ENCODE assay signal across 8 cellular contexts in the genomic region with DNA sequence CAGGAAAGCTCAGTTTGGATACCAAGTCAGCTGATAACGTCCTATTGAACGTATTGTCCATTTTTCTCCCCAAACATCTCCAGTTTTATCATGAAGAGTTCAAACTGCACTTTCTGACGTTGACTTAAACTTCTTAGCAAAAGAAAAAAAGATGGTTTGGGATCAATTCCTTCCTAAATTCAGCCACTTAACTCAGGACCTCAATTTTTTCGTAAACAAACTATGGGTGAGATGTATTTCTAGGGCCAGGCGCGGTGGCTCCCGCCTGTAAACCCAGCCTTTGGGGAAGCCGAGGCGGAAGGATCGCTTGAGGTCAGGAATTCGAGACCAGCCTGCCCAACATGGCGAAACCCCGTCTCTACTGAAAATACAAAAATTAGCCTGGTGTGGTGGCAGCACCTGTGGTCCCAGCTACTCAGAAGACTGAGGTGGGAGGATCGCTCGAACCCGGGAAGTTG. TPM values are rescaled to one million over a fixed set of nuclear protein-coding genes. Genes with fewer than 3 reads are reported as not detected.
A peak's percentile ranks its signal among the peaks of the same experiment; 100 is the strongest.
DNase-seq lines count a peak whose midpoint lies in the region; ATAC-seq, FAIRE-seq and TF ChIP-seq lines count a peak whose summit lies in the region.

No MANE protein-coding gene starts in this region.

- H3K4me3 ChIP-seq in keratinocyte (ENCODE audit: control insufficient read depth in 2 of 3, extremely low read depth in 1 of 3, insufficient read depth in 2 of 3, low read depth in 1 of 3, low read length in 3 of 3) = peak overlapping the region; percentile 95 to 99 (median 97)

- DNase-seq in activated CD4-positive, alpha-beta T cell treated with anti-CD3 and anti-CD28 coated beads, Interleukin-2, amount 10 ng/mL, durations not matched to agents 24 days and 14 days = no peak
- no peak for DNase-seq in activated CD4-positive, alpha-beta T cell treated with anti-CD3 and anti-CD28 coated beads for 1 hour
- DNase-seq in activated naive CD4-positive, alpha-beta T cell treated with anti-CD3 and anti-CD28 coated beads, Interleukin-2, amount 50 U/mL, for 72 hours (ENCODE audit: low spot score in 2 of 2) = no peak
- DNase-seq in keratinocyte (ENCODE audit: low read depth, low spot score) (no peak), NCI-H146 (lab: John Stamatoyannopoulos, UW) (no peak), GM13976 (ENCODE audit: low spot score) (no peak)
- no peak for DNase-seq in stimulated activated naive CD4-positive, alpha-beta T cell (lab: John Stamatoyannopoulos, UW)

- ATAC-seq in activated naive CD4-positive, alpha-beta T cell treated with anti-CD3 and anti-CD28 coated beads, Interleukin-2, amount 50 U/mL, for 72 hours = no peak

- peaks cover 16% of the 10 kb centered on the region for H3K4me1 ChIP-seq in keratinocyte (ENCODE audit: control insufficient read depth, extremely low read depth, insufficient read depth, low read length)

- H3K79me2 ChIP-seq in keratinocyte (ENCODE audit: control insufficient read depth, insufficient read depth, low read length) = peaks cover 26% of the 10 kb centered on the region

- FAIRE-seq in keratinocyte (lab: Jason Lieb, UNC) = no peak

- H3K9me3 ChIP-seq in keratinocyte (ENCODE audit: control insufficient read depth, low read depth, low read length) = no peaks in the 10 kb centered on the region

- peaks cover 17% of the 10 kb centered on the region for H3K4me1 Mint-ChIP-seq in activated CD4-positive, alpha-beta T cell treated with anti-CD3 and anti-CD28 coated beads, Interleukin-2, amount 10 ng/mL, durations not matched to agents 24 days and 14 days

- TF ChIP-seq CTCF in keratinocyte (optimal IDR thresholded peaks at IDR 0.05 in 1 of 3, IDR thresholded peaks at IDR 0.05 in 1 of 3, conservative IDR thresholded peaks at IDR 0.05 in 1 of 3; ENCODE audit: extremely low read depth in 1 of 3, insufficient read depth in 2 of 3, low read length in 3 of 3) = no peak
- TF ChIP-seq CTCF in GM13976 (IDR thresholded peaks at IDR 0.05; ENCODE audit: borderline replicate concordance, control extremely low read depth, extremely low read depth, insufficient read depth, missing control alignments) = no peak

- H3K9ac ChIP-seq in keratinocyte (ENCODE audit: control insufficient read depth, extremely low read depth, insufficient read depth, low read length) = peak overlapping the region; percentile 96

- H3K27ac ChIP-seq in keratinocyte (ENCODE audit: control insufficient read depth, insufficient read depth, low read length) (peak overlapping the region; percentile 43), temporal lobe (ENCODE audit: low read depth, low read length) (peak overlapping the region; percentile 58)

- H4K20me1 ChIP-seq in keratinocyte (ENCODE audit: control insufficient read depth, extremely low read depth, insufficient read depth, low read length) = no peaks in the 10 kb centered on the region

- H3K27ac Mint-ChIP-seq in activated CD4-positive, alpha-beta T cell treated with anti-CD3 and anti-CD28 coated beads, Interleukin-2, amount 10 ng/mL, durations not matched to agents 24 days and 14 days = peak overlapping the region; percentile 97
- H3K27ac Mint-ChIP-seq in activated naive CD4-positive, alpha-beta T cell treated with anti-CD3 and anti-CD28 coated beads, Interleukin-2, amount 50 U/mL, for 72 hours = peak overlapping the region; percentile 86 to 95

- H3K9me3 Mint-ChIP-seq in activated CD4-positive, alpha-beta T cell treated with anti-CD3 and anti-CD28 coated beads, Interleukin-2, amount 10 ng/mL, durations not matched to agents 24 days and 14 days = no peaks in the 10 kb centered on the region
- no peaks in the 10 kb centered on the region for H3K9me3 Mint-ChIP-seq in activated naive CD4-positive, alpha-beta T cell treated with anti-CD3 and anti-CD28 coated beads, Interleukin-2, amount 50 U/mL, for 72 hours

- H3K27me3 ChIP-seq in keratinocyte (ENCODE audit: control insufficient read depth, extremely low read depth, insufficient read depth, low read length) = no peaks in the 10 kb centered on the region

- H2AFZ ChIP-seq in keratinocyte (ENCODE audit: control insufficient read depth, low read length) = peak overlapping the region; percentile 92

- H3K9me1 ChIP-seq in keratinocyte (ENCODE audit: control insufficient read depth, extremely low read depth, insufficient read depth, low read length) = no peaks in the 10 kb centered on the region

- dilution Hi-C loops in keratinocyte (cut with MboI; ENCODE audit: extremely low pct_ligation_motif_present, low sequenced_read_pairs) = no loop called here

- H3K4me3 Mint-ChIP-seq in activated CD4-positive, alpha-beta T cell treated with anti-CD3 and anti-CD28 coated beads, Interleukin-2, amount 10 ng/mL, durations not matched to agents 24 days and 14 days = peak overlapping the region; percentile 98

- in situ Hi-C loops in GM13976 (cut with MboI; ENCODE audit: low sequenced_read_pairs, unreplicated experiment) = no loop called here

- intact Hi-C loops in activated CD4-positive, alpha-beta T cell treated with anti-CD3 and anti-CD28 coated beads, Interleukin-2, amount 10 ng/mL, durations not matched to agents 24 days and 14 days (cut with micrococcal nuclease) = loop anchor here (1.0 to 10.0 kb wide), 6 partner anchors 10 to 535 kb away; a partner anchor contains a TSS

- peaks cover 17% of the 10 kb centered on the region for H3K36me3 Mint-ChIP-seq in activated CD4-positive, alpha-beta T cell treated with anti-CD3 and anti-CD28 coated beads, Interleukin-2, amount 10 ng/mL, durations not matched to agents 24 days and 14 days (ENCODE audit: low read depth)
- peaks cover 12 to 25% of the 10 kb centered on the region in 2 donors for H3K36me3 Mint-ChIP-seq in activated naive CD4-positive, alpha-beta T cell treated with anti-CD3 and anti-CD28 coated beads, Interleukin-2, amount 50 U/mL, for 72 hours

- H3K4me2 ChIP-seq in keratinocyte (ENCODE audit: control insufficient read depth, extremely low read depth, insufficient read depth, low read depth, low read length) = peak overlapping the region; percentile 92

- H3K27me3 Mint-ChIP-seq in activated CD4-positive, alpha-beta T cell treated with anti-CD3 and anti-CD28 coated beads, Interleukin-2, amount 10 ng/mL, durations not matched to agents 24 days and 14 days = no peaks in the 10 kb centered on the region

- H3K36me3 ChIP-seq in keratinocyte (ENCODE audit: control insufficient read depth in 2 of 2, extremely low read depth in 1 of 2, insufficient read depth in 2 of 2, low read length in 2 of 2) = peaks cover 0 to 2% of the 10 kb centered on the region in 2 experiments

RNA-seq across cellular contexts. Expression of a gene that starts 0.5 kb away (rescaled TPM):
- 103 and 114 TPM in 2 replicates for total RNA-seq in activated CD4-positive, alpha-beta T cell treated with anti-CD3 and anti-CD28 coated beads, Interleukin-2, amount 10 ng/mL, durations not matched to agents 24 days and 14 days
- 10 to 100 TPM; 47.2 to 78.9 TPM for total RNA-seq in activated naive CD4-positive, alpha-beta T cell treated with anti-CD3 and anti-CD28 coated beads, Interleukin-2, amount 50 U/mL, for 72 hours
- polyA plus RNA-seq in keratinocyte = 32.1 to 54.5 TPM (median 43.2 TPM) in 3 replicates
- 11.1 TPM for polyA plus RNA-seq in keratinocyte (2011; ENCODE audit: low read depth)
- 19.3 and 23.4 TPM in 2 replicates for polyA plus RNA-seq in keratinocyte (2011; cell fraction: cytosol; rRNA removed)
- polyA plus RNA-seq in keratinocyte (2011; cell fraction: nucleus; rRNA removed) = 110 and 114 TPM in 2 replicates
- polyA plus RNA-seq in keratinocyte (2012; ENCODE audit: low replicate concordance) = 31.6 and 51.8 TPM in 2 replicates
- polyA minus RNA-seq in keratinocyte = 4.2 to 19.8 TPM (median 7.6 TPM) in 3 replicates
- polyA minus RNA-seq in keratinocyte (2011; cell fraction: cytosol; rRNA and poly(A)+ RNA removed) = 21.1 TPM
- polyA minus RNA-seq in keratinocyte (2011; cell fraction: nucleus; rRNA and poly(A)+ RNA removed) = 9.8 and 17.8 TPM in 2 replicates
- total RNA-seq in temporal lobe = 15.2 TPM

RNA-seq across cellular contexts. Expression of a gene that starts 33.4 kb away (rescaled TPM):
- 13.2 and 15.0 TPM in 2 replicates for total RNA-seq in activated CD4-positive, alpha-beta T cell treated with anti-CD3 and anti-CD28 coated beads, Interleukin-2, amount 10 ng/mL, durations not matched to agents 24 days and 14 days
- 10 to 100 TPM; 14.2 to 14.5 TPM for total RNA-seq in activated naive CD4-positive, alpha-beta T cell treated with anti-CD3 and anti-CD28 coated beads, Interleukin-2, amount 50 U/mL, for 72 hours
- 7.0 to 8.4 TPM (median 7.8 TPM) in 3 replicates for polyA plus RNA-seq in keratinocyte
- polyA plus RNA-seq in keratinocyte (2011; ENCODE audit: low read depth) = 8.6 TPM
- 7.1 and 8.5 TPM in 2 replicates for polyA plus RNA-seq in keratinocyte (2011; cell fraction: cytosol; rRNA removed)
- 12.2 and 13.2 TPM in 2 replicates for polyA plus RNA-seq in keratinocyte (2011; cell fraction: nucleus; rRNA removed)
- 9.1 and 11.4 TPM in 2 replicates for polyA plus RNA-seq in keratinocyte (2012; ENCODE audit: low replicate concordance)
- 14.6 to 19.6 TPM (median 17.9 TPM) in 3 replicates for polyA minus RNA-seq in keratinocyte
- 19.6 TPM for polyA minus RNA-seq in keratinocyte (2011; cell fraction: cytosol; rRNA and poly(A)+ RNA removed)
- polyA minus RNA-seq in keratinocyte (2011; cell fraction: nucleus; rRNA and poly(A)+ RNA removed) = 10.2 and 16.4 TPM in 2 replicates
- 51.4 TPM for total RNA-seq in temporal lobe
